10 cellular contexts compared by ENCODE assay signal in genomic region chr18:11859903-11860407, GRCh38. TPM values are rescaled to one million over a fixed set of nuclear protein-coding genes. Genes with fewer than 3 reads are reported as not detected.
DNase-seq lines count a peak whose midpoint lies in the region; ATAC-seq, FAIRE-seq and TF ChIP-seq lines count a peak whose summit lies in the region.
"Had no signal": no experiment of that assay in that cellular context is flagged by ENCODE, and none has a peak within 500 bp of the region (broad histone marks: within the 10 kb centered on the region; RNA-seq: fewer than 3 reads in every experiment).

No MANE protein-coding gene starts in this region.

- H3K4me1 ChIP-seq in Caco-2 = peaks cover 69% of the 10 kb centered on the region
- H3K4me1 ChIP-seq in Karpas-422 (ENCODE audit: low read length) = no peaks in the 10 kb centered on the region
- H3K4me1 ChIP-seq in K562 (replicated peaks in 1 of 2; ENCODE audit: control insufficient read depth in 2 of 2, insufficient read depth in 2 of 2, low read length in 2 of 2) = peaks cover 22 to 23% of the 10 kb centered on the region in 2 experiments
- H3K4me1 ChIP-seq in mesodermal cell (ENCODE audit: control insufficient read depth, insufficient read depth, low read length, poor library complexity, severe bottlenecking) = peaks cover 50% of the 10 kb centered on the region

- TF ChIP-seq EP300 in K562 (IDR thresholded peaks at IDR 0.05; ENCODE audit: low read length) = peak; percentile 44; the same call in 1 of the 2 replicates

- no peak overlapping the region for H3K4me3 ChIP-seq in Caco-2 (ENCODE audit: low read depth, low read length)
- H3K4me3 ChIP-seq in Karpas-422 (ENCODE audit: low read length) = no peak overlapping the region
- no peak overlapping the region for H3K4me3 ChIP-seq in K562
- H3K4me3 ChIP-seq in mesodermal cell (ENCODE audit: extremely low read depth, insufficient read depth, low read length, poor library complexity, severe bottlenecking) = no peak overlapping the region
- H3K4me3 ChIP-seq: tibial artery had no signal

- no peaks in the 10 kb centered on the region for H3K9me2 ChIP-seq in Karpas-422 (replicated peaks; ENCODE audit: insufficient read depth, low read length)

- peak; percentile 53 to 76 for DNase-seq in Caco-2
- peak; percentile 21 for DNase-seq in Karpas-422
- DNase-seq in K562 (ENCODE audit: extremely low read depth in 1 of 4, low spot score in 3 of 4) = peak in 3 of 4 experiments; percentile 30 to 64 (median 46)
- no peak for DNase-seq in DMS114 treated with DMSO at 0.1 percent for 48 hours (lab: John Stamatoyannopoulos, UW; ENCODE audit: unreplicated experiment)
- DNase-seq in cerebellar nuclear complex (lab: John Stamatoyannopoulos, UW) = no peak
- DNase-seq: NCI-H510A, tibial artery had no signal

- no peak overlapping the region for H2AFZ ChIP-seq in Karpas-422 (ENCODE audit: low read length)
- H2AFZ ChIP-seq in K562 (ENCODE audit: low read depth, low read length) = peak overlapping the region; percentile 76

- H3K79me2 ChIP-seq in Karpas-422 (ENCODE audit: low read length) = no peaks in the 10 kb centered on the region
- H3K79me2 ChIP-seq in K562 (ENCODE audit: control insufficient read depth, insufficient read depth, low read length) = no peaks in the 10 kb centered on the region

- POLR2A ChIA-PET in Caco-2 (lab: Charles Lee) (no interaction called here), K562 (lab: Yijun Ruan, JAX) (interaction anchor here (0.7 to 1.2 kb wide), 3 partner anchors 8 to 102 kb away, joined by 3 read pairs; no protein-coding TSS in a partner anchor)

- 29% methylated on average over 4 of the region's 4 CpGs for WGBS in K562 (ENCODE audit: insufficient coverage, low coverage, missing lambda C conversion rate)
- WGBS in mesodermal cell (ENCODE audit: insufficient coverage in 2 of 2), 2 experiments = 83 to 95% methylated on average over 3 of the region's 4 CpGs

- peaks cover 32% of the 10 kb centered on the region for H3K36me3 Mint-ChIP-seq in Caco-2 (ENCODE audit: insufficient read depth, unreplicated experiment)

- in situ Hi-C loops in K562 (cut with MboI) = no loop called here

- FAIRE-seq in K562 (lab: Jason Lieb, UNC) = peak; percentile 92

- H3K27me3 Mint-ChIP-seq in Caco-2 (ENCODE audit: insufficient read depth, unreplicated experiment) = no peaks in the 10 kb centered on the region

- TF ChIP-seq CTCF in Caco-2 (IDR thresholded peaks at IDR 0.05; ENCODE audit: insufficient read depth in 1 of 2, low read depth in 1 of 2, low read length in 1 of 2, severe bottlenecking in 1 of 2, unreplicated experiment in 1 of 2) (no peak), K562 (IDR thresholded peaks at IDR 0.05 in 2 of 3, conservative IDR thresholded peaks at IDR 0.05 in 1 of 3; ENCODE audit: insufficient read depth in 2 of 3, low read depth in 1 of 3, low read length in 3 of 3) (peak in 2 of 3 experiments; percentile 29 to 39; a peak in 2 of 6 replicates)

- no peak for TF ChIP-seq RAD21 in K562 (CRISPR knock-in tag; conservative IDR thresholded peaks at IDR 0.05 in 1 of 2, IDR thresholded peaks at IDR 0.05 in 1 of 2)

- ATAC-seq in K562 (peak; percentile 51), HG02623 (IDR thresholded peaks at IDR 0.05; ENCODE audit: unreplicated experiment) (no peak), GM19463 (IDR thresholded peaks at IDR 0.05; ENCODE audit: unreplicated experiment) (no peak)

- no peaks in the 10 kb centered on the region for H3K9me1 ChIP-seq in K562 (ENCODE audit: control insufficient read depth, insufficient read depth, low read length)

- no peaks in the 10 kb centered on the region for H3K27me3 ChIP-seq in Caco-2 (replicated peaks; ENCODE audit: control insufficient read depth, insufficient read depth, low read length)
- no peaks in the 10 kb centered on the region for H3K27me3 ChIP-seq in Karpas-422 (ENCODE audit: low read length)
- H3K27me3 ChIP-seq in K562 (ENCODE audit: control insufficient read depth in 2 of 2, insufficient read depth in 2 of 2, low read length in 2 of 2) = 0 out of 5 replicates have a peak, but pooled peaks cover 0 to under 1% of the 10 kb centered on the region in 2 experiments
- H3K27me3 ChIP-seq: tibial artery had no signal

- H4K20me1 ChIP-seq in Karpas-422 (ENCODE audit: insufficient read depth, low read depth, low read length) (no peaks in the 10 kb centered on the region), K562 (replicated peaks; ENCODE audit: control insufficient read depth, insufficient read depth, low read length) (no peaks in the 10 kb centered on the region)

- no peaks in the 10 kb centered on the region for H3K9me3 Mint-ChIP-seq in Caco-2 (ENCODE audit: unreplicated experiment)

- no peaks in the 10 kb centered on the region for H3K36me3 ChIP-seq in Caco-2 (ENCODE audit: control insufficient read depth, insufficient read depth, low read length)
- no peaks in the 10 kb centered on the region for H3K36me3 ChIP-seq in Karpas-422 (ENCODE audit: insufficient read depth, low read length)
- no peaks in the 10 kb centered on the region for H3K36me3 ChIP-seq in K562 (ENCODE audit: control insufficient read depth, insufficient read depth, low read length)
- H3K36me3 ChIP-seq in mesodermal cell (ENCODE audit: control insufficient read depth, insufficient read depth, low read length) = no peaks in the 10 kb centered on the region

- H3K27ac ChIP-seq in Karpas-422 (ENCODE audit: low read length) (no peak overlapping the region), K562 (ENCODE audit: extremely low read depth, low read depth, low read length) (peak overlapping the region; percentile 6; the same call in 2 of the 3 replicates), mesodermal cell (ENCODE audit: low read depth, low read length, severe bottlenecking) (peak overlapping the region; percentile 46)
- H3K27ac ChIP-seq: tibial artery had no signal

- H3K4me3 Mint-ChIP-seq in Caco-2 (ENCODE audit: unreplicated experiment) = peak overlapping the region; percentile 39

- no peak overlapping the region for H3K4me2 ChIP-seq in Karpas-422 (ENCODE audit: low read depth, low read length, poor library complexity, severe bottlenecking)
- H3K4me2 ChIP-seq in K562 (ENCODE audit: insufficient read depth, low read length) = no peak overlapping the region

- no TSS peak for BruUV-seq in Caco-2 (replicated peaks; lab: Mats Ljungman, UMichigan)
- no TSS peak for BruUV-seq in K562 (replicated peaks; lab: Mats Ljungman, UMichigan)

- no peak overlapping the region for H3K9ac ChIP-seq in Karpas-422 (ENCODE audit: low read length)
- no peak overlapping the region for H3K9ac ChIP-seq in K562 (ENCODE audit: insufficient read depth in 1 of 2, low read depth in 2 of 2, low read length in 2 of 2)

- peak overlapping the region; percentile 97 for H3K27ac Mint-ChIP-seq in Caco-2 (ENCODE audit: unreplicated experiment)

- H3K4me1 Mint-ChIP-seq in Caco-2 (ENCODE audit: low read depth, unreplicated experiment) = peaks cover 44% of the 10 kb centered on the region

- no peak for TF ChIP-seq POLR2A in K562 (conservative IDR thresholded peaks at IDR 0.05)

- H3K9me3 ChIP-seq in Caco-2 (no peaks in the 10 kb centered on the region), Karpas-422 (ENCODE audit: low read length) (no peaks in the 10 kb centered on the region), K562 (replicated peaks; ENCODE audit: control insufficient read depth, insufficient read depth, low read depth, low read length) (no peaks in the 10 kb centered on the region), mesodermal cell (ENCODE audit: control insufficient read depth, low read length) (no peaks in the 10 kb centered on the region)
- H3K9me3 ChIP-seq: tibial artery had no signal

- CTCF ChIA-PET in Caco-2 (lab: Charles Lee) = no interaction called here
- CTCF ChIA-PET in K562 (lab: Yijun Ruan, JAX; ENCODE audit: low intra/inter-chr PET ratio) = no interaction called here

- intact Hi-C loops in Caco-2 (cut with micrococcal nuclease; ENCODE audit: unreplicated experiment) = no loop called here
- intact Hi-C loops in K562 (cut with micrococcal nuclease) = no loop called here

RNA-seq across cellular contexts. Expression of gene CHMP1B, which starts 8.7 kb away (rescaled TPM):
- total RNA-seq in Caco-2 (2022) (45.2 and 56.5 TPM in 2 replicates), K562 (2014; rRNA removed) (22.3 and 22.9 TPM in 2 replicates), K562 (2014; rRNA removed; fragmentation: Illumina TruSeq; extraction: Trizol) (18.7 and 21.7 TPM in 2 replicates), K562 (2015; rRNA removed; fragmentation: Illumina TruSeq; extraction: Trizol) (15.6 and 17.6 TPM in 2 replicates), K562 (2021) (17.1 and 21.3 TPM in 2 replicates)
- total RNA-seq in Karpas-422 (2014; rRNA removed; shearing (Covaris generic); ENCODE audit: low replicate concordance) = 28.3 and 34.3 TPM in 2 replicates
- 8.3 and 13.4 TPM in 2 replicates for total RNA-seq in K562 (2011; cell fraction: chromatin; rRNA removed; ENCODE audit: low replicate concordance)
- 10.8 and 11.2 TPM in 2 replicates for total RNA-seq in K562 (2011; cell fraction: nucleolus; rRNA removed)
- 15.5 and 19.1 TPM in 2 replicates for total RNA-seq in K562 (2011; cell fraction: nucleoplasm; rRNA removed)
- polyA plus RNA-seq in K562 (2011; rRNA removed) (17.7 and 19.0 TPM in 2 replicates), K562 (2014; fragmentation: Illumina TruSeq; extraction: Trizol) (20.3 and 22.6 TPM in 2 replicates), K562 (2014; fragmentation: Nextera tagmentation; extraction: Ambion mirVana) (10 to 100 TPM; 12.3 to 14.5 TPM), K562 (2014; rRNA removed) (27.9 and 29.9 TPM in 2 replicates)
- polyA plus RNA-seq in K562 (2011; cell fraction: cytosol; rRNA removed) = 15.7 and 19.8 TPM in 2 replicates
- 11.0 and 12.8 TPM in 2 replicates for polyA plus RNA-seq in K562 (2011; cell fraction: nucleus; rRNA removed)
- polyA plus RNA-seq in K562 (2012) = 16.6 and 23.6 TPM in 2 replicates
- polyA minus RNA-seq in K562 (2011; rRNA and poly(A)+ RNA removed) = 16.9 and 22.1 TPM in 2 replicates
- polyA minus RNA-seq in K562 (2011; cell fraction: cytosol; rRNA and poly(A)+ RNA removed) = 6.8 and 7.9 TPM in 2 replicates
- polyA minus RNA-seq in K562 (2011; cell fraction: nucleus; rRNA and poly(A)+ RNA removed) = 5.1 and 10.0 TPM in 2 replicates
- 40.1 TPM for polyA plus RNA-seq in mesodermal cell (2013, experiment 1 of 2)
- 38.2 TPM for polyA plus RNA-seq in mesodermal cell (2013, experiment 2 of 2)

RNA-seq across cellular contexts. Expression of gene MPPE1, which starts 48.2 kb away (rescaled TPM):
- total RNA-seq in Caco-2 (2022) = 47.4 and 52.6 TPM in 2 replicates
- 30.7 and 44.4 TPM in 2 replicates for total RNA-seq in Karpas-422 (2014; rRNA removed; shearing (Covaris generic); ENCODE audit: low replicate concordance)
- 60.6 and 93.7 TPM in 2 replicates for total RNA-seq in K562 (2011; cell fraction: chromatin; rRNA removed; ENCODE audit: low replicate concordance)
- 51.7 and 62.2 TPM in 2 replicates for total RNA-seq in K562 (2011; cell fraction: nucleolus; rRNA removed)
- 58.4 and 67.3 TPM in 2 replicates for total RNA-seq in K562 (2011; cell fraction: nucleoplasm; rRNA removed)
- total RNA-seq in K562 (2014; rRNA removed) = 11.2 and 12.8 TPM in 2 replicates
- total RNA-seq in K562 (2014; rRNA removed; fragmentation: Illumina TruSeq; extraction: Trizol) = 12.8 and 14.7 TPM in 2 replicates
- 10.7 and 11.7 TPM in 2 replicates for total RNA-seq in K562 (2015; rRNA removed; fragmentation: Illumina TruSeq; extraction: Trizol)
- 14.2 and 17.4 TPM in 2 replicates for total RNA-seq in K562 (2021)
- polyA plus RNA-seq in K562 (2011; rRNA removed) = 18.2 and 19.2 TPM in 2 replicates
- 10.3 and 11.9 TPM in 2 replicates for polyA plus RNA-seq in K562 (2011; cell fraction: cytosol; rRNA removed)
- 50.1 and 55.3 TPM in 2 replicates for polyA plus RNA-seq in K562 (2011; cell fraction: nucleus; rRNA removed)
- polyA plus RNA-seq in K562 (2012) = 10.9 and 18.8 TPM in 2 replicates
- polyA plus RNA-seq in K562 (2014; fragmentation: Illumina TruSeq; extraction: Trizol) = 11.0 and 12.8 TPM in 2 replicates
- polyA plus RNA-seq in K562 (2014; fragmentation: Nextera tagmentation; extraction: Ambion mirVana) = 10 to 100 TPM; 13.3 to 13.4 TPM
- 12.8 and 19.5 TPM in 2 replicates for polyA plus RNA-seq in K562 (2014; rRNA removed)
- 14.8 and 16.9 TPM in 2 replicates for polyA minus RNA-seq in K562 (2011; rRNA and poly(A)+ RNA removed)
- polyA minus RNA-seq in K562 (2011; cell fraction: cytosol; rRNA and poly(A)+ RNA removed) = 6.4 and 6.9 TPM in 2 replicates
- polyA minus RNA-seq in K562 (2011; cell fraction: nucleus; rRNA and poly(A)+ RNA removed) = 17.6 and 27.8 TPM in 2 replicates
- 20.6 TPM for polyA plus RNA-seq in mesodermal cell (2013, experiment 1 of 2)
- 21.3 TPM for polyA plus RNA-seq in mesodermal cell (2013, experiment 2 of 2)

Comparison
In these comparisons a context has a peak if more than half of its experiments do, and no peak if none do; other contexts are left out.
1. DNase-seq: peak in Caco-2 (2 of 2), Karpas-422 (single experiment) and K562 (3 of 4); none in DMS114 treated with DMSO at 0.1 percent for 48 hours (single experiment) and cerebellar nuclear complex (0 of 2).
2. CTCF ChIP-seq: peak in K562 (2 of 3); none in Caco-2 (0 of 2).